8 cellular contexts compared by ENCODE assay signal in genomic region chr15:70094690-70095311, GRCh38. TPM values are rescaled to one million over a fixed set of nuclear protein-coding genes. Genes with fewer than 3 reads are reported as not detected.
DNase-seq lines count a peak whose midpoint lies in the region; TF ChIP-seq lines count a peak whose summit lies in the region.

No MANE protein-coding gene starts in this region.

- H3F3A ChIP-seq in SU-DHL-6 (ENCODE audit: insufficient read depth), result peaks cover 10% of the 10 kb centered on the region

- no peak for TF ChIP-seq CTCF in SU-DHL-6 (IDR thresholded peaks at IDR 0.05; ENCODE audit: insufficient read depth, low read length, poor library complexity, severe bottlenecking)
- TF ChIP-seq CTCF in fibroblast of lung (conservative IDR thresholded peaks at IDR 0.05 in 1 of 2, IDR thresholded peaks at IDR 0.05 in 1 of 2; ENCODE audit: low read depth in 1 of 2, low read length in 2 of 2), result no peak
- TF ChIP-seq CTCF in sigmoid colon (IDR thresholded peaks at IDR 0.05), result no peak

- H3K4me2 ChIP-seq in SU-DHL-6 (ENCODE audit: low read depth, low read length, poor library complexity, severe bottlenecking) (peak overlapping the region; percentile 68), fibroblast of lung (ENCODE audit: extremely low read depth, insufficient read depth, low read length) (peak overlapping the region; percentile 91)

- TF ChIP-seq POLR2A in sigmoid colon (IDR thresholded peaks at IDR 0.05), result no peak

- intact Hi-C loops in sigmoid colon (cut with DNase I), result loop anchor here (5.0 to 10.0 kb wide), 4 partner anchors 242 to 520 kb away; no protein-coding TSS in a partner anchor

- H3K4me1 ChIP-seq in fibroblast of lung (ENCODE audit: control insufficient read depth, extremely low read depth, insufficient read depth, low read length) (peaks cover 14% of the 10 kb centered on the region), sigmoid colon (peaks cover 2 to 76% (median 66%) of the 10 kb centered on the region in 4 donors)

- H2AFZ ChIP-seq in SU-DHL-6 (ENCODE audit: low read depth, low read length, severe bottlenecking) (no peak overlapping the region), fibroblast of lung (ENCODE audit: low read length) (no peak overlapping the region)

- no peak for TF ChIP-seq EP300 in sigmoid colon (IDR thresholded peaks at IDR 0.05)

- H3K9me3 ChIP-seq in SU-DHL-6 (ENCODE audit: insufficient read depth, low read length) (no peaks in the 10 kb centered on the region), fibroblast of lung (ENCODE audit: control insufficient read depth, insufficient read depth, low read depth, low read length) (no peaks in the 10 kb centered on the region), sigmoid colon (no peaks in the 10 kb centered on the region)

- WGBS in sigmoid colon, 2 donors, result 30 to 38% methylated on average over 8 of the region's 8 CpGs

- H3K27ac ChIP-seq in SU-DHL-6 (ENCODE audit: low read depth, low read length), result no peak overlapping the region
- H3K27ac ChIP-seq in fibroblast of lung (ENCODE audit: insufficient read depth, low read length), result peak overlapping the region; percentile 23
- H3K27ac ChIP-seq in sigmoid colon, result peak overlapping the region; percentile 93 to 99 (median 99)

- H4K20me1 ChIP-seq in SU-DHL-6 (ENCODE audit: low read depth, low read length) (no peaks in the 10 kb centered on the region), fibroblast of lung (ENCODE audit: control insufficient read depth, extremely low read depth, insufficient read depth, low read length) (no peaks in the 10 kb centered on the region)

- H3K9ac ChIP-seq in SU-DHL-6 (ENCODE audit: low read length) (no peak overlapping the region), fibroblast of lung (ENCODE audit: insufficient read depth, low read length) (peak overlapping the region; percentile 72)

- peaks cover 11% of the 10 kb centered on the region; the same call in 1 of the 2 replicates for H3K36me3 ChIP-seq in SU-DHL-6 (ENCODE audit: low read length)
- peaks cover 2% of the 10 kb centered on the region for H3K36me3 ChIP-seq in fibroblast of lung (ENCODE audit: control insufficient read depth, insufficient read depth, low read length)
- peaks cover 0 to 7% (median 0%) of the 10 kb centered on the region in 4 donors for H3K36me3 ChIP-seq in sigmoid colon

- H3K4me3 ChIP-seq in SU-DHL-6 (ENCODE audit: insufficient read depth, low read length, poor library complexity, severe bottlenecking) (no peak overlapping the region), fibroblast of lung (replicated peaks in 1 of 4; ENCODE audit: control extremely low read depth in 1 of 4, insufficient read depth in 1 of 4, low read depth in 3 of 4, low read length in 4 of 4) (peak overlapping the region; percentile 82 to 91 (median 86)), sigmoid colon (peak overlapping the region; percentile 85 to 97 (median 94))

- no peaks in the 10 kb centered on the region for H3K9me2 ChIP-seq in SU-DHL-6 (replicated peaks; ENCODE audit: insufficient read depth, low read length)

- peaks cover 16% of the 10 kb centered on the region; the same call in 1 of the 2 replicates for H3K79me2 ChIP-seq in SU-DHL-6 (ENCODE audit: insufficient read depth, low read length)
- H3K79me2 ChIP-seq in fibroblast of lung (ENCODE audit: control insufficient read depth, insufficient read depth, low read length), result peaks cover 31% of the 10 kb centered on the region

- no peaks in the 10 kb centered on the region for H3K27me3 ChIP-seq in SU-DHL-6 (ENCODE audit: low read length)
- H3K27me3 ChIP-seq in fibroblast of lung (ENCODE audit: control insufficient read depth, insufficient read depth, low read length), result no peaks in the 10 kb centered on the region
- H3K27me3 ChIP-seq in sigmoid colon, result no peaks in the 10 kb centered on the region

- DNase-seq in NCI-H2107 treated with DMSO at 0.1 percent for 48 hours (lab: John Stamatoyannopoulos, UW; ENCODE audit: unreplicated experiment) (peak; percentile 3), NCI-H2107 (lab: John Stamatoyannopoulos, UW) (no peak), fibroblast of lung (ENCODE audit: low read depth in 2 of 2) (peak in 1 of 2 donors; percentile 37), sigmoid colon (no peak), NCI-H2196 (lab: John Stamatoyannopoulos, UW; ENCODE audit: unreplicated experiment) (no peak), putamen (ENCODE audit: low spot score) (no peak)
- DNase-seq in stimulated activated CD4-positive, alpha-beta T cell treated with anti-CD3 and anti-CD28 coated beads, Interleukin-2, amount 100 ng/mL, for 48 hours, result no peak

RNA-seq across cellular contexts. Expression of gene TLE3, which starts 2.9 kb away (rescaled TPM):
- 16.5 and 19.3 TPM in 2 replicates for total RNA-seq in fibroblast of lung
- polyA plus RNA-seq in fibroblast of lung, result 14.6 and 19.9 TPM in 2 replicates
- polyA plus RNA-seq in fibroblast of lung (2012), result 18.7 and 19.1 TPM in 2 replicates
- 16.4 and 22.0 TPM in 2 replicates for polyA minus RNA-seq in fibroblast of lung (ENCODE audit: low replicate concordance)
- total RNA-seq in sigmoid colon, result 10 to 100 TPM; 49.5 to 82.0 (median 58.8) TPM
- polyA plus RNA-seq in sigmoid colon, result 10 to 100 TPM; 16.8 to 39.3 (median 21.0) TPM
